In the genomic region with DNA sequence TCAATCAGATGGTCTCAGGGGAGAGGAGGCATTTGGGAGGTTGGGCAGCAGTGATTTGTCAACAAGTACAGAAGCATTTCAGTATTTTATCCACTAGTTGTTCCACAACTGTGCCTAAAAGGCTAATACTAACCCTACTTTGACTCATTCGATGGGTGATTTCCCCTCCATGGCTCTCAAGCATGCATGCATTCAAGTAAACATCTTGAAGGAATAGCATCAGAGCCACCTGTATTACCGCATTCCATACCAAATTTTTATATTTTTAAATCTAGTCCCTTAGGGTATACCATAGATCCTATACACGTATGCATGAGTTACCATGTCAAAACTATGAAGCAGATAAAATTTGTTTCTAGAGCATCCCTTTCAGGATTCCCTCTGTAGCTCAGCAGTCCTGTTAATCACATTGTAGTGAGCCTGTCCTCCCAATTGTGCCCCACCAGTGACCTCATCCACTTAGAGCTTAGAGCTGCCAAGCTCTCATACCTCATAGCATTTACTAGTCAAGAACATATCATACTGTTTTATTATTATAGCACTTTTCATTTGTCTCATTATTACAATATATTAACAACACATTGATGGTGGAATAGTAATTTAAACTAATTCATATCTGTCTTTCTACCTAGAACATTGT, we compare ENCODE assay signal across 28 cellular contexts.
"Had no signal": no experiment of that assay in that cellular context is flagged by ENCODE, and none has a peak within 500 bp of the region (broad histone marks: within the 10 kb centered on the region; RNA-seq: fewer than 3 reads in every experiment).

No MANE protein-coding gene starts in this region.

- H2AFZ ChIP-seq: PC-9 had no signal

- H3K4me3 ChIP-seq: ascending aorta, cardiac muscle cell, PC-9, SJCRH30, SK-N-MC had no signal

- H3K27ac ChIP-seq: ascending aorta, cardiac muscle cell, PC-9, RWPE1, SJCRH30, SK-N-MC had no signal

- H3K4me2 ChIP-seq: PC-9 had no signal

- H3K36me3 ChIP-seq: ascending aorta, cardiac muscle cell, SJCRH30 had no signal

- H3K4me1 ChIP-seq: ascending aorta, SJCRH30 had no signal

- ATAC-seq: activated CD8-positive, alpha-beta T cell treated with anti-CD3 and anti-CD28 coated beads for 36 hours; activated T-cell treated with anti-CD3 and anti-CD28 coated beads, Interleukin-2, amount 50 U/mL, for 72 hours; activated T-helper 17 cell treated with anti-CD3 and anti-CD28 coated beads, Interleukin-2, amount 50 U/mL, for 72 hours had no signal

- H3K9me3 ChIP-seq: ascending aorta, SJCRH30 had no signal

- H3K27me3 ChIP-seq: ascending aorta, cardiac muscle cell, SJCRH30 had no signal

- DNase-seq: activated CD4-positive, alpha-beta T cell treated with anti-CD3 and anti-CD28 coated beads, Interleukin-2, amount 10 ng/mL, durations not matched to agents 24 days and 14 days; activated CD4-positive, alpha-beta T cell treated with anti-CD3 and anti-CD28 coated beads, Interleukin-2, amount 50 U/mL, for 4 hours; activated CD8-positive, alpha-beta T cell treated with anti-CD3 and anti-CD28 coated beads for 36 hours; activated effector memory CD4-positive, alpha-beta T cell treated with anti-CD3 and anti-CD28 coated beads, Interleukin-2, amount 50 U/mL, for 16 hours; activated naive CD4-positive, alpha-beta T cell; activated naive CD8-positive, alpha-beta T cell treated with anti-CD3 and anti-CD28 coated beads, Interleukin-2, amount 10 ng/mL, durations not matched to agents 7 days and 5 days; activated T-cell treated with anti-CD3 and anti-CD28 coated beads, Interleukin-2, amount 50 U/mL, for 1 hour; activated T-cell treated with anti-CD3 and anti-CD28 coated beads, Interleukin-2, amount 50 U/mL, for 72 hours; amygdala; Karpas-422; KBM-7; NCI-H1105; NCI-H1436; NCI-H1694; NCI-H1930; NCI-H345; NCI-H510A treated with DMSO at 0.1 percent for 48 hours; NCI-H526 treated with DMSO at 0.1 percent for 48 hours; NCI-H774; PC-9; SHP77; SJCRH30; T1000 had no signal
